8 cellular contexts compared by ENCODE assay signal in genomic region chr15:89893027-89893426, GRCh38. TPM values are rescaled to one million over a fixed set of nuclear protein-coding genes. Genes with fewer than 3 reads are reported as not detected.
DNase-seq lines count a peak whose midpoint lies in the region; ATAC-seq, FAIRE-seq and TF ChIP-seq lines count a peak whose summit lies in the region.

No MANE protein-coding gene starts in this region.

- H3K79me2 ChIP-seq in astrocyte (ENCODE audit: insufficient read depth, low read length) = peaks cover 33% of the 10 kb centered on the region

- H3K27me3 ChIP-seq in heart left ventricle (no peaks in the 10 kb centered on the region), astrocyte (ENCODE audit: insufficient read depth, low read length) (no peaks in the 10 kb centered on the region), vagina (no peaks in the 10 kb centered on the region)

- H3K9me3 Mint-ChIP-seq in astrocyte (ENCODE audit: unreplicated experiment) = no peaks in the 10 kb centered on the region

- no peak overlapping the region for H2AFZ ChIP-seq in astrocyte (ENCODE audit: low read depth, low read length)

- TF ChIP-seq POLR2A in heart left ventricle (IDR thresholded peaks at IDR 0.05) (no peak), lower leg skin (IDR thresholded peaks at IDR 0.05) (no peak), vagina (IDR thresholded peaks at IDR 0.05) (no peak)

- peak overlapping the region; percentile 55 to 100 (median 91) for H3K4me3 ChIP-seq in heart left ventricle
- H3K4me3 ChIP-seq in astrocyte (ENCODE audit: insufficient read depth, low read depth, low read length) = peak overlapping the region; percentile 92
- H3K4me3 ChIP-seq in lower leg skin (ENCODE audit: low read depth, poor library complexity, severe bottlenecking) = peak overlapping the region; percentile 97
- H3K4me3 ChIP-seq in vagina = peak overlapping the region; percentile 78 to 92

- ATAC-seq in heart left ventricle = no peak
- ATAC-seq in HG02571 (IDR thresholded peaks at IDR 0.05; ENCODE audit: unreplicated experiment) = no peak

- H3K36me3 ChIP-seq in heart left ventricle (peaks cover 0 to 17% (median 10%) of the 10 kb centered on the region in 9 donors), astrocyte (ENCODE audit: insufficient read depth, low read length) (peaks cover 3% of the 10 kb centered on the region), vagina (peaks cover 0 to 12% of the 10 kb centered on the region in 2 donors)

- H3K27me3 Mint-ChIP-seq in astrocyte (ENCODE audit: low read depth, unreplicated experiment) = no peaks in the 10 kb centered on the region

- 25 to 31% (median 27%) methylated on average over 6 of the region's 6 CpGs for WGBS in heart left ventricle, 4 donors
- WGBS in lower leg skin, 2 donors = 10 to 11% methylated on average over 6 of the region's 6 CpGs

- H3K4me1 ChIP-seq in heart left ventricle (peaks cover 0 to 27% (median 14%) of the 10 kb centered on the region in 12 donors), astrocyte (ENCODE audit: insufficient read depth, low read length) (no peaks in the 10 kb centered on the region), vagina (peaks cover 26% of the 10 kb centered on the region)

- no peaks in the 10 kb centered on the region for H3K4me1 Mint-ChIP-seq in astrocyte (ENCODE audit: low read depth, unreplicated experiment)

- H3K9me3 ChIP-seq in heart left ventricle (no peaks in the 10 kb centered on the region), astrocyte (ENCODE audit: insufficient read depth, low read depth, low read length) (no peaks in the 10 kb centered on the region), vagina (no peaks in the 10 kb centered on the region)

- peak overlapping the region; percentile 97 for H3K4me3 Mint-ChIP-seq in astrocyte (ENCODE audit: unreplicated experiment)

- FAIRE-seq in astrocyte (lab: Jason Lieb, UNC) = no peak

- peak overlapping the region; percentile 90 for H3K4me2 ChIP-seq in astrocyte (ENCODE audit: low read length)

- H3K9ac ChIP-seq in astrocyte (ENCODE audit: low read length) = peak overlapping the region; percentile 96

- H3K36me3 Mint-ChIP-seq in astrocyte (ENCODE audit: low read depth, unreplicated experiment) = no peaks in the 10 kb centered on the region

- peak overlapping the region; percentile 42 to 98 (median 92) for H3K27ac ChIP-seq in heart left ventricle
- H3K27ac ChIP-seq in astrocyte (ENCODE audit: low read depth, low read length) = peak overlapping the region; percentile 86
- H3K27ac ChIP-seq in vagina = peak overlapping the region; percentile 87

- TF ChIP-seq CTCF in heart left ventricle (IDR thresholded peaks at IDR 0.05) (no peak), astrocyte (IDR thresholded peaks at IDR 0.05; ENCODE audit: insufficient read depth, low read depth, low read length) (no peak), lower leg skin (IDR thresholded peaks at IDR 0.05) (no peak), vagina (IDR thresholded peaks at IDR 0.05) (no peak)

- intact Hi-C loops in heart left ventricle (cut with DNase I) (loop anchor here in 6 of 10 donors (2.0 to 10.0 kb wide), 5 partner anchors 109 to 179 kb away; partner anchors contain the start of gene ZNF710 (in 3 of the 6)), cardiac septum (cut with DNase I) (loop anchor here (10.0 kb wide), 1 partner anchor 332 kb away; no protein-coding TSS in a partner anchor), lower leg skin (cut with DNase I; ENCODE audit: low total_unique reads) (no loop called here), vagina (cut with DNase I) (no loop called here)

- peak overlapping the region; percentile 94 for H3K27ac Mint-ChIP-seq in astrocyte (ENCODE audit: unreplicated experiment)

- peaks cover 13% of the 10 kb centered on the region for H4K20me1 ChIP-seq in astrocyte (ENCODE audit: insufficient read depth, low read length)

- no peak for DNase-seq in heart left ventricle
- no peak for DNase-seq in cardiac septum (ENCODE audit: low spot score)
- no peak for DNase-seq in astrocyte (ENCODE audit: low read depth)
- no peak for DNase-seq in lower leg skin (ENCODE audit: low spot score in 2 of 2)
- DNase-seq in vagina (ENCODE audit: extremely low spot score in 2 of 2) = no peak
- no peak for DNase-seq in activated effector memory CD4-positive, alpha-beta T cell treated with Interleukin-2 at 50 U/mL for 16 hours
- no peak for DNase-seq in NCI-H510A treated with DMSO at 0.1 percent for 48 hours (lab: John Stamatoyannopoulos, UW)

RNA-seq across cellular contexts. Expression of gene AP3S2, which starts 0.8 kb away (rescaled TPM):
- total RNA-seq in heart left ventricle (10 to 100 TPM; 37.1 to 64.6 (median 43.3) TPM), cardiac septum (33.6 TPM), astrocyte (37.9 and 41.2 TPM in 2 replicates), lower leg skin (10 to 100 TPM; 20.8 to 36.0 (median 23.8) TPM), vagina (39.5 TPM)
- 10 to 100 TPM; 15.4 to 42.1 TPM for polyA plus RNA-seq in heart left ventricle

RNA-seq across cellular contexts. Expression of gene ARPIN, which starts 19.7 kb away (rescaled TPM):
- total RNA-seq in heart left ventricle = 10 to 100 TPM in 7 of 9 donors, 1 to 10 TPM in 2; 7.3 to 15.3 (median 11.5) TPM
- polyA plus RNA-seq in heart left ventricle = 1 to 10 TPM; 7.4 to 7.5 TPM
- total RNA-seq in cardiac septum = 14.4 TPM
- 4.8 and 5.9 TPM in 2 replicates for total RNA-seq in astrocyte
- 10 to 100 TPM in 3 of 4 donors, 1 to 10 TPM in 1; 8.5 to 21.5 (median 14.4) TPM for total RNA-seq in lower leg skin
- total RNA-seq in vagina = 20.1 TPM

Comparison
In these comparisons a context has a peak if more than half of its experiments do, and no peak if none do; other contexts are left out.
1. intact Hi-C loops: an anchor here in heart left ventricle (2.0 to 10.0 kb wide) and cardiac septum (10.0 kb wide); none called in lower leg skin and vagina.